In genomic region chr17:10697092-10698081, GRCh38 we compare ENCODE assay signal across 8 cellular contexts. TPM values are rescaled to one million over a fixed set of nuclear protein-coding genes. Genes with fewer than 3 reads are reported as not detected.
DNase-seq lines count a peak whose midpoint lies in the region; ATAC-seq and TF ChIP-seq lines count a peak whose summit lies in the region.

Gene ADPRM, plus strand, starts transcription at chr17:10697594. Its CDS starts 7,333 bp downstream, at chr17:10704927.
Gene SCO1, minus strand, starts transcription at chr17:10697533. Its CDS starts 26 bp downstream, at chr17:10697507.

- peak within 1 kb of the TSS; percentile 83 for H3K9ac ChIP-seq in muscle layer of colon (ENCODE audit: low read length)

- peaks cover 17% of the 10 kb centered on the region for H3K36me3 ChIP-seq in muscle layer of colon (ENCODE audit: insufficient read depth, low read length)

- no peaks in the 10 kb centered on the region for H3K9me3 ChIP-seq in muscle layer of colon (ENCODE audit: low read length)

- peak within 1 kb of the TSS; percentile 85 for H3K27ac ChIP-seq in muscle layer of colon (ENCODE audit: low read depth, low read length)

- peak; percentile 52 for DNase-seq in DMS79 (lab: John Stamatoyannopoulos, UW)
- peak; percentile 88 for DNase-seq in Jurkat, Clone E6-1 (ENCODE audit: low read depth, low spot score)
- peak; percentile 92 to 93 for DNase-seq in activated T-cell treated with anti-CD3 and anti-CD28 coated beads, Interleukin-2, amount 50 U/mL, for 48 hours
- DNase-seq in stimulated activated CD8-positive, alpha-beta memory T cell treated with anti-CD3 and anti-CD28 coated beads, Interleukin-7, amount 100 ng/mL, for 24 hours (ENCODE audit: low read depth): peak; percentile 81

- peaks cover 12% of the 10 kb centered on the region for H3K4me1 ChIP-seq in muscle layer of colon (ENCODE audit: insufficient read depth, low read length)

- H3K27me3 ChIP-seq in muscle layer of colon (ENCODE audit: control insufficient read depth in 1 of 2, insufficient read depth in 2 of 2, low read length in 2 of 2): no peaks in the 10 kb centered on the region

- peak within 1 kb of the TSS; percentile 78 for H3K4me3 ChIP-seq in Jurkat, Clone E6-1 (ENCODE audit: low read length)
- peak within 1 kb of the TSS; percentile 72 to 93 for H3K4me3 ChIP-seq in muscle layer of colon (ENCODE audit: low read depth in 1 of 2, low read length in 2 of 2)

- ATAC-seq in GM21619 (IDR thresholded peaks at IDR 0.05; ENCODE audit: unreplicated experiment) (peak; percentile 92), esophagus mucosa (peak; percentile 99)

TF ChIP-seq in PFSK-1, 5 proteins besides CTCF, POLR2A, EP300 and RAD21:
- TF ChIP-seq, protein P1, sequence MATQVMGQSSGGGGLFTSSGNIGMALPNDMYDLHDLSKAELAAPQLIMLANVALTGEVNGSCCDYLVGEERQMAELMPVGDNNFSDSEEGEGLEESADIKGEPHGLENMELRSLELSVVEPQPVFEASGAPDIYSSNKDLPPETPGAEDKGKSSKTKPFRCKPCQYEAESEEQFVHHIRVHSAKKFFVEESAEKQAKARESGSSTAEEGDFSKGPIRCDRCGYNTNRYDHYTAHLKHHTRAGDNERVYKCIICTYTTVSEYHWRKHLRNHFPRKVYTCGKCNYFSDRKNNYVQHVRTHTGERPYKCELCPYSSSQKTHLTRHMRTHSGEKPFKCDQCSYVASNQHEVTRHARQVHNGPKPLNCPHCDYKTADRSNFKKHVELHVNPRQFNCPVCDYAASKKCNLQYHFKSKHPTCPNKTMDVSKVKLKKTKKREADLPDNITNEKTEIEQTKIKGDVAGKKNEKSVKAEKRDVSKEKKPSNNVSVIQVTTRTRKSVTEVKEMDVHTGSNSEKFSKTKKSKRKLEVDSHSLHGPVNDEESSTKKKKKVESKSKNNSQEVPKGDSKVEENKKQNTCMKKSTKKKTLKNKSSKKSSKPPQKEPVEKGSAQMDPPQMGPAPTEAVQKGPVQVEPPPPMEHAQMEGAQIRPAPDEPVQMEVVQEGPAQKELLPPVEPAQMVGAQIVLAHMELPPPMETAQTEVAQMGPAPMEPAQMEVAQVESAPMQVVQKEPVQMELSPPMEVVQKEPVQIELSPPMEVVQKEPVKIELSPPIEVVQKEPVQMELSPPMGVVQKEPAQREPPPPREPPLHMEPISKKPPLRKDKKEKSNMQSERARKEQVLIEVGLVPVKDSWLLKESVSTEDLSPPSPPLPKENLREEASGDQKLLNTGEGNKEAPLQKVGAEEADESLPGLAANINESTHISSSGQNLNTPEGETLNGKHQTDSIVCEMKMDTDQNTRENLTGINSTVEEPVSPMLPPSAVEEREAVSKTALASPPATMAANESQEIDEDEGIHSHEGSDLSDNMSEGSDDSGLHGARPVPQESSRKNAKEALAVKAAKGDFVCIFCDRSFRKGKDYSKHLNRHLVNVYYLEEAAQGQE (IDR thresholded peaks at IDR 0.05; ENCODE audit: insufficient read depth in 1 of 2, low read depth in 2 of 2, low read length in 2 of 2): peak in 1 of 2 experiments; percentile 57; a peak in 1 of 4 replicates
- TF ChIP-seq POLR2AphosphoS5 (IDR thresholded peaks at IDR 0.05; ENCODE audit: low read depth, low read length) (peak; percentile 98), FOXP2 (optimal IDR thresholded peaks at IDR 0.05; ENCODE audit: borderline replicate concordance, extremely low read depth, extremely low read length, insufficient read depth) (peak; percentile 85), TAF1 (IDR thresholded peaks at IDR 0.05; ENCODE audit: borderline replicate concordance, insufficient read depth, low read length) (peak; percentile 94), SIN3A (IDR thresholded peaks at IDR 0.05; ENCODE audit: borderline replicate concordance, insufficient read depth, low read length) (peak; percentile 90; the same call in 1 of the 2 replicates)

RNA-seq across cellular contexts. Expression of gene ADPRM, which starts in this region (rescaled TPM):
- polyA plus RNA-seq in Jurkat, Clone E6-1 (2012; ENCODE audit: insufficient read depth, insufficient read length): 16.3 TPM
- 6.6 TPM for polyA plus RNA-seq in PFSK-1 (2012; ENCODE audit: insufficient read length, low read depth)
- total RNA-seq in esophagus mucosa: 4.5 TPM

RNA-seq across cellular contexts. Expression of gene SCO1, which starts in this region (rescaled TPM):
- 40.2 TPM for polyA plus RNA-seq in Jurkat, Clone E6-1 (2012; ENCODE audit: insufficient read depth, insufficient read length)
- 37.7 TPM for polyA plus RNA-seq in PFSK-1 (2012; ENCODE audit: insufficient read length, low read depth)
- total RNA-seq in esophagus mucosa: 17.3 TPM

Comparison
In these comparisons a context has a peak if more than half of its experiments do, and no peak if none do; other contexts are left out.
1. Peak in every context shown above with its lines: DNase-seq, ATAC-seq, H3K4me3 ChIP-seq and H3K27ac ChIP-seq.